In the genomic region with DNA sequence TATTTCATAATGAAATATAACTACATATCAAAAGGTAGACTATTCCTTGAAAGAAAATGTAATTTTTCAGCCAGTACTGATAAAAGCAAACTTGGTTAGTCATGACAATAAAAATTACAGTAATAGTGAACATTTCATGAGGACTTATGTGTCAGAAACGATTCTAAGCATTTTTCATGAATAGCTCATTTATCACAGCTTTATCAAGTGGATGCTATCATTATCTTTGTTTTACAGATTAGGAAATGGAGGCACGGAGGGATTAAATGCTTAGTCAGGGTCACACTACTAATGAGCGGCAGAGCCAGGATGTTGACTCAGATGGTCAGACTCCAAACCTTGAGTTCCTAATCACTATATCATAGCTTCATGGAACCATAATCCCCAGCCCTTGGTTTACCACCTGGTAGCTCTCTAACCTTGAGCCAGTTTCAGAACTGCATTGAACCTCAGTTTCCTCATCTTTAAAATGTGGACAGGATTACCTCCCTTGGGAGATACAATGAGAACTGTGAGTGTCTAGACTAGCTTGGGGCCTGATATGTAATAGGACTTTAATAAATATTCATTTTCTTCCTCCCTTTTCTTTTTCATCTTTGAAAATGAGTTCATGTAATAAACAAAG, we compare ENCODE assay signal across 1 cellular context.
TF ChIP-seq lines count a peak whose summit lies in the region.

No MANE protein-coding gene starts in this region.

TF ChIP-seq in endothelial cell of umbilical vein, 7 proteins besides CTCF, POLR2A, EP300 and RAD21:
- TF ChIP-seq FOS (IDR thresholded peaks at IDR 0.05; ENCODE audit: borderline replicate concordance, insufficient read depth, low read length) (peak; percentile 94), POLR2AphosphoS5 (IDR thresholded peaks at IDR 0.05; ENCODE audit: insufficient read depth, low read depth, low read length) (peak; percentile 82), EZH2 (IDR thresholded peaks at IDR 0.05; ENCODE audit: borderline replicate concordance, low read depth, low read length, severe bottlenecking) (no peak), JUN (IDR thresholded peaks at IDR 0.05; ENCODE audit: borderline replicate concordance, insufficient read depth, insufficient read length, low read depth) (peak; percentile 79), GATA2 (IDR thresholded peaks at IDR 0.05; ENCODE audit: insufficient read depth, insufficient read length, low read depth, low read length) (peak; percentile 96), MYC (IDR thresholded peaks at IDR 0.05; ENCODE audit: low read depth, low read length) (no peak)
- TF ChIP-seq, protein P1, sequence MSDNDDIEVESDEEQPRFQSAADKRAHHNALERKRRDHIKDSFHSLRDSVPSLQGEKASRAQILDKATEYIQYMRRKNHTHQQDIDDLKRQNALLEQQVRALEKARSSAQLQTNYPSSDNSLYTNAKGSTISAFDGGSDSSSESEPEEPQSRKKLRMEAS (IDR thresholded peaks at IDR 0.05; ENCODE audit: insufficient read depth, insufficient read length) = no peak
